ENCODE assay signal across 12 cellular contexts in genomic region chr6:49955847-49956246, GRCh38. TPM values are rescaled to one million over a fixed set of nuclear protein-coding genes. Genes with fewer than 3 reads are reported as not detected.
"Had no signal": no experiment of that assay in that cellular context is flagged by ENCODE, and none has a peak within 500 bp of the region (broad histone marks: within the 10 kb centered on the region; RNA-seq: fewer than 3 reads in every experiment).

No MANE protein-coding gene starts in this region.

- DNase-seq: GM23248, GOT3, H7, H9, HCEC 1CT, HFFc6 had no signal

- H3K4me3 ChIP-seq: GM23248, GM23338, HAP-1 had no signal

- FAIRE-seq: H1, H54 had no signal

- ATAC-seq: GM23338, HCT116 had no signal

- H3K27ac Mint-ChIP-seq: GM23338, H9, HFFc6 had no signal

- H2AFZ ChIP-seq: GM23248, GM23338 had no signal

- H3K9me3 ChIP-seq: HAP-1 had no signal

- H3K4me1 ChIP-seq: HAP-1 had no signal

- H3K4me3 Mint-ChIP-seq: GM23338, H9, HFFc6 had no signal

- H3K36me3 ChIP-seq: HAP-1 had no signal

- H3K4me1 Mint-ChIP-seq: GM23338, H9 had no signal

- H3K4me2 ChIP-seq: GM23338 had no signal

- H3K27ac ChIP-seq: GM23248 had no signal

- H3K9ac ChIP-seq: GM23248 had no signal

RNA-seq across cellular contexts. Expression of gene DEFB114, which starts 8.1 kb away (rescaled TPM):
- total RNA-seq: GM23248, GM23338, H1, H4, H7, H9, HFFc6 had no signal
- polyA plus RNA-seq: GM23248, GM23338, H1 had no signal

RNA-seq across cellular contexts. Expression of gene DEFB113, which starts 13.6 kb away (rescaled TPM):
- total RNA-seq: GM23248, GM23338, H1, H4, H7, H9, HFFc6 had no signal
- polyA plus RNA-seq: GM23248, GM23338, H1 had no signal
